ENCODE assay signal across 26 cellular contexts in the genomic region with DNA sequence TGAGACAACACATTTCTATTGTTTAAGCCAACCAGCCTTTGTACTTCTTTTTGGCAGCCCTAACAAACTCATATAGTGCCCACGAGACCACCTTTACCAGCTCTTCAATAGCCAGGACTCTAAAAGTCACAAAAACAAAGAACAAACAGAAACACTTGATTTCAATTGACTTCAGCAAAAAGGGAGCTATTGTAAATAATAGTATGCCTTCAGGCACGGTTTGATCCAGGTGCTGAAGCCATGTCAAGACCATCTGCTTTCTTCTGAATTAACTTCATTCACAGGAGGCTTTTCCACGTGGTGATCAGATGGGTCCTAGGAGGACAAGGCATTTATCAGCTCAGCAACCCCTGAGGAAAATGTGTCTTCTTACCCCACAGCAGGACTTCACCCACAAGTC. TPM values are rescaled to one million over a fixed set of nuclear protein-coding genes. Genes with fewer than 3 reads are reported as not detected.
DNase-seq lines count a peak whose midpoint lies in the region; FAIRE-seq and TF ChIP-seq lines count a peak whose summit lies in the region.
"Had no signal": no experiment of that assay in that cellular context is flagged by ENCODE, and none has a peak within 500 bp of the region (broad histone marks: within the 10 kb centered on the region; RNA-seq: fewer than 3 reads in every experiment).

No MANE protein-coding gene starts in this region.

- H3K4me2 ChIP-seq in astrocyte (ENCODE audit: low read length) (no peak overlapping the region), osteoblast (ENCODE audit: insufficient read depth, low read length) (no peak overlapping the region)
- H3K4me2 ChIP-seq: BLaER1 had no signal

- peak overlapping the region; percentile 41 for H3K27ac Mint-ChIP-seq in astrocyte (ENCODE audit: unreplicated experiment)
- H3K27ac Mint-ChIP-seq: CD14-positive monocyte; CD4-positive, alpha-beta memory T cell; CD4-positive, CD25-positive, alpha-beta regulatory T cell; CD8-positive, alpha-beta memory T cell had no signal

- peaks cover 10% of the 10 kb centered on the region for H3K9me3 ChIP-seq in astrocyte (ENCODE audit: insufficient read depth, low read depth, low read length)
- peaks cover 6% of the 10 kb centered on the region for H3K9me3 ChIP-seq in osteoblast (ENCODE audit: low read depth, low read length)
- H3K9me3 ChIP-seq: BE2C had no signal

- in situ Hi-C loops in SK-MEL-5 (cut with HindIII; ENCODE audit: low pct_unique_long_range_greater_than_20kb, low sequenced_read_pairs) = no loop called here
- in situ Hi-C loops in GM13976 (cut with MboI; ENCODE audit: low sequenced_read_pairs, unreplicated experiment) = no loop called here

- peaks cover 19% of the 10 kb centered on the region for H3K9me3 Mint-ChIP-seq in astrocyte (ENCODE audit: unreplicated experiment)

- FAIRE-seq in astrocyte (lab: Jason Lieb, UNC) = no peak
- FAIRE-seq: A204.1, D721Med, G401.6, GM12891, GM18507 had no signal

- H3K4me3 ChIP-seq in astrocyte (ENCODE audit: insufficient read depth, low read depth, low read length) (no peak overlapping the region), osteoblast (ENCODE audit: insufficient read depth, low read length) (no peak overlapping the region)
- H3K4me3 ChIP-seq: BLaER1 had no signal

- no peak overlapping the region for H3K4me3 Mint-ChIP-seq in astrocyte (ENCODE audit: unreplicated experiment)
- H3K4me3 Mint-ChIP-seq: CD14-positive monocyte; CD4-positive, alpha-beta memory T cell; CD4-positive, CD25-positive, alpha-beta regulatory T cell; CD8-positive, alpha-beta memory T cell had no signal

- peaks cover 2% of the 10 kb centered on the region for H3K36me3 Mint-ChIP-seq in astrocyte (ENCODE audit: low read depth, unreplicated experiment)
- H3K36me3 Mint-ChIP-seq: CD14-positive monocyte; CD4-positive, CD25-positive, alpha-beta regulatory T cell; CD8-positive, alpha-beta memory T cell had no signal

- no peak overlapping the region for H3K27ac ChIP-seq in astrocyte (ENCODE audit: low read depth, low read length)
- no peak overlapping the region for H3K27ac ChIP-seq in osteoblast (ENCODE audit: low read depth, low read length)
- H3K27ac ChIP-seq: BLaER1 had no signal

- H2AFZ ChIP-seq in astrocyte (ENCODE audit: low read depth, low read length) (no peak overlapping the region), osteoblast (ENCODE audit: low read length) (no peak overlapping the region)

- no peaks in the 10 kb centered on the region for H3K27me3 ChIP-seq in astrocyte (ENCODE audit: insufficient read depth, low read length)
- H3K27me3 ChIP-seq in osteoblast (ENCODE audit: insufficient read depth, low read length) = no peaks in the 10 kb centered on the region
- H3K27me3 ChIP-seq: BE2C, BLaER1 had no signal

- TF ChIP-seq CTCF in astrocyte (IDR thresholded peaks at IDR 0.05; ENCODE audit: insufficient read depth, low read depth, low read length) (no peak), osteoblast (IDR thresholded peaks at IDR 0.05; ENCODE audit: extremely low read depth, low read depth, low read length) (no peak), GM13976 (IDR thresholded peaks at IDR 0.05; ENCODE audit: borderline replicate concordance, control extremely low read depth, extremely low read depth, insufficient read depth, missing control alignments) (no peak)

- H3K27me3 Mint-ChIP-seq in astrocyte (ENCODE audit: low read depth, unreplicated experiment) = peaks cover 17% of the 10 kb centered on the region

- no peaks in the 10 kb centered on the region for H3K79me2 ChIP-seq in astrocyte (ENCODE audit: insufficient read depth, low read length)
- H3K79me2 ChIP-seq in osteoblast (ENCODE audit: insufficient read depth, low read length) = no peaks in the 10 kb centered on the region

- H3K9ac ChIP-seq in astrocyte (ENCODE audit: low read length) = no peak overlapping the region
- H3K9ac ChIP-seq: BLaER1 had no signal

- peak; percentile 42 for DNase-seq in SK-MEL-5 (ENCODE audit: low read depth, low spot score)
- no peak for DNase-seq in astrocyte (ENCODE audit: low read depth)
- DNase-seq in osteoblast (ENCODE audit: insufficient read length, low spot score, missing footprints) = peak; percentile 48
- no peak for DNase-seq in NCI-H2081 (lab: John Stamatoyannopoulos, UW)
- DNase-seq in GM19240 (ENCODE audit: insufficient read length, low spot score) = no peak
- no peak for DNase-seq in GM13976 (ENCODE audit: low spot score)
- DNase-seq: 8988T; ACHN; BE2C; C1 segment of cervical spinal cord; Caco-2; Calu3; CD4-positive, alpha-beta memory T cell; CD4-positive, CD25-positive, alpha-beta regulatory T cell; CD8-positive, alpha-beta memory T cell; DMS79 treated with DMSO at 0.1 percent for 48 hours; GF-D8 had no signal

- H3K4me1 ChIP-seq in astrocyte (ENCODE audit: insufficient read depth, low read length) (no peaks in the 10 kb centered on the region), osteoblast (ENCODE audit: insufficient read depth, low read length) (no peaks in the 10 kb centered on the region)
- H3K4me1 ChIP-seq: BE2C, Caco-2 had no signal

- H3K36me3 ChIP-seq in astrocyte (ENCODE audit: insufficient read depth, low read length) = no peaks in the 10 kb centered on the region
- no peaks in the 10 kb centered on the region for H3K36me3 ChIP-seq in osteoblast (ENCODE audit: insufficient read depth, low read length)
- H3K36me3 ChIP-seq: BE2C, BLaER1 had no signal

- no peaks in the 10 kb centered on the region for H3K4me1 Mint-ChIP-seq in astrocyte (ENCODE audit: low read depth, unreplicated experiment)
- H3K4me1 Mint-ChIP-seq: CD4-positive, alpha-beta memory T cell; CD8-positive, alpha-beta memory T cell had no signal

- H4K20me1 ChIP-seq in astrocyte (ENCODE audit: insufficient read depth, low read length) (no peaks in the 10 kb centered on the region), osteoblast (ENCODE audit: insufficient read depth, low read length) (no peaks in the 10 kb centered on the region)
- H4K20me1 ChIP-seq: BLaER1 had no signal

RNA-seq across cellular contexts. Expression of gene TINCR, which starts 53.8 kb away (rescaled TPM):
- total RNA-seq in SK-MEL-5 (2014; rRNA removed; shearing (Covaris generic)) = 4.9 TPM in 2 replicates
- 5.2 and 7.2 TPM in 2 replicates for polyA plus RNA-seq in SK-MEL-5 (2015; cell fraction: cytosol; rRNA removed)
- polyA plus RNA-seq in SK-MEL-5 (2015; cell fraction: nucleus; rRNA removed) = 0.79 and 3.3 TPM in 2 replicates
- total RNA-seq in astrocyte (0.38 and 1.4 TPM in 2 replicates), osteoblast (under 0.01 and 0.36 TPM in 2 replicates)
- polyA plus RNA-seq: CD14-positive monocyte; CD4-positive, CD25-positive, alpha-beta regulatory T cell had no signal

RNA-seq across cellular contexts. Expression of gene ZNRF4, which starts 58.8 kb away (rescaled TPM):
- not detected in 2 replicates for total RNA-seq in SK-MEL-5 (2014; rRNA removed; shearing (Covaris generic))
- polyA plus RNA-seq in SK-MEL-5 (2015; cell fraction: cytosol; rRNA removed) = not detected in 2 replicates
- not detected in 2 replicates for polyA plus RNA-seq in SK-MEL-5 (2015; cell fraction: nucleus; rRNA removed)
- total RNA-seq in astrocyte (0.19 TPM in 1 of 2 replicates, not detected in the other), osteoblast (not detected in 2 replicates)
- total RNA-seq: A673; Caco-2; Calu3; CD4-positive, alpha-beta memory T cell; CD4-positive, CD25-positive, alpha-beta regulatory T cell; CD8-positive, alpha-beta memory T cell had no signal
- polyA plus RNA-seq: AG04450; CD14-positive monocyte; CD4-positive, alpha-beta memory T cell; CD4-positive, CD25-positive, alpha-beta regulatory T cell; CD8-positive, alpha-beta memory T cell had no signal

Comparison
In these comparisons a context has a peak if more than half of its experiments do, and no peak if none do; other contexts are left out.
1. DNase-seq: peak in SK-MEL-5 (single experiment) and osteoblast (single experiment); none in astrocyte (single experiment), NCI-H2081 (0 of 2), GM19240 (single experiment) and GM13976 (single experiment).